Comparison of ENCODE assay signal across 25 cellular contexts in the genomic region with DNA sequence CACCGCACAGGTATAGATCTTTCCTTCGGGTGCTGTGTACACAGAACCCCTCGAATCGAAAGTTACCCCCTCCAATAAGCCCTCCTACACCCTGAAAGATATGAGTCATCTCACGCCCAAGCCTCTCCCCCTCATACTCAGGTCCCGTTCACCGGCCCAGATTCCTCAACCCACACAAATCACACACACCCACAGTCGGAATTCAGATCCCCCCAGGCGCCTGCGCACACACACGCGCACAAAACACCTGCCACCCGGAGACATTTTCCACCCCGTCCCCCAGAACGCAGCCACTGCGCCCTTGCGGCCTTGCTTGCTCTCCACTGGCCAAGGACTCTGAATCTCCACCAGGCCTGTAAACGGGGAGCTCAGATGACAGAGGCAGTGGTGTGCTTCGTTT. TPM values are rescaled to one million over a fixed set of nuclear protein-coding genes. Genes with fewer than 3 reads are reported as not detected.
DNase-seq lines count a peak whose midpoint lies in the region; ATAC-seq, FAIRE-seq and TF ChIP-seq lines count a peak whose summit lies in the region.
"Had no signal": no experiment of that assay in that cellular context is flagged by ENCODE, and none has a peak within 500 bp of the region (broad histone marks: within the 10 kb centered on the region; RNA-seq: fewer than 3 reads in every experiment).

No MANE protein-coding gene starts in this region.

- H3K27ac Mint-ChIP-seq in astrocyte (ENCODE audit: unreplicated experiment), result no peak overlapping the region
- H3K27ac Mint-ChIP-seq: CD8-positive, alpha-beta memory T cell had no signal

- H3K79me2 ChIP-seq in astrocyte (ENCODE audit: insufficient read depth, low read length), result no peaks in the 10 kb centered on the region
- peaks cover 32% of the 10 kb centered on the region for H3K79me2 ChIP-seq in neural cell (replicated peaks; ENCODE audit: insufficient read depth, low read length)
- H3K79me2 ChIP-seq in SK-N-SH (ENCODE audit: insufficient read depth), result no peaks in the 10 kb centered on the region

- H3K4me3 ChIP-seq in astrocyte (ENCODE audit: insufficient read depth, low read depth, low read length) (no peak overlapping the region), neural cell (ENCODE audit: low read length) (peak overlapping the region; percentile 100), SK-N-SH (ENCODE audit: low read depth in 2 of 2, low read length in 1 of 2) (no peak overlapping the region)
- H3K4me3 ChIP-seq: Peyer's patch, SJCRH30 had no signal

- CTCF ChIA-PET in SK-N-SH (lab: Yijun Ruan, JAX), result interaction anchor here (1.3 to 1.7 kb wide), 2 partner anchors 18 to 29 kb away, joined by 4 to 9 read pairs; no protein-coding TSS in a partner anchor

- H3K27me3 ChIP-seq in astrocyte (ENCODE audit: insufficient read depth, low read length), result peaks cover 54% of the 10 kb centered on the region
- H3K27me3 ChIP-seq in neural cell (ENCODE audit: insufficient read depth, low read depth, low read length), result no peaks in the 10 kb centered on the region
- peaks cover 48% of the 10 kb centered on the region for H3K27me3 ChIP-seq in SK-N-SH (ENCODE audit: insufficient read depth)
- H3K27me3 ChIP-seq: SJCRH30 had no signal

- H3K9me2 ChIP-seq in neural cell (ENCODE audit: insufficient read depth, low read length) (no peaks in the 10 kb centered on the region), SK-N-SH (no peaks in the 10 kb centered on the region)

- no peak overlapping the region for H3K9ac ChIP-seq in astrocyte (ENCODE audit: low read length)
- no peak overlapping the region for H3K9ac ChIP-seq in neural cell (ENCODE audit: low read length)
- H3K9ac ChIP-seq in SK-N-SH, result no peak overlapping the region
- H3K9ac ChIP-seq: KMS-11 had no signal

- no peaks in the 10 kb centered on the region for H3K4me1 Mint-ChIP-seq in astrocyte (ENCODE audit: low read depth, unreplicated experiment)

- no peak overlapping the region for H2AFZ ChIP-seq in astrocyte (ENCODE audit: low read depth, low read length)
- no peak overlapping the region for H2AFZ ChIP-seq in neural cell (ENCODE audit: low read depth, low read length)
- no peak overlapping the region for H2AFZ ChIP-seq in SK-N-SH (ENCODE audit: low read depth)

- peaks cover 13% of the 10 kb centered on the region for H3K36me3 Mint-ChIP-seq in astrocyte (ENCODE audit: low read depth, unreplicated experiment)

- peak; percentile 46 for DNase-seq in Ammon's horn (ENCODE audit: low spot score)
- no peak for DNase-seq in astrocyte (ENCODE audit: low read depth)
- peak; percentile 29 for DNase-seq in superior temporal gyrus (ENCODE audit: extremely low spot score)
- no peak for DNase-seq in SK-N-SH
- no peak for DNase-seq in stimulated activated naive CD8-positive, alpha-beta T cell treated with anti-CD3 and anti-CD28 coated beads, Interleukin-15, Interleukin-2, amounts not matched to agents 100 U/mL and 50 U/mL, for 24 hours
- DNase-seq: AML-193; Calu3; CD8-positive, alpha-beta memory T cell; DMS153; GOT3; HCEC 1CT; IMR-90; NCI-H1105; NCI-H2029 treated with DMSO at 0.1 percent for 48 hours; NCI-H345; NCI-H524; Peyer's patch; SJCRH30 had no signal

- H3K27ac ChIP-seq in astrocyte (ENCODE audit: low read depth, low read length) (no peak overlapping the region), neural cell (ENCODE audit: low read length) (no peak overlapping the region), SK-N-SH (ENCODE audit: low read depth in 2 of 2, low read length in 1 of 2) (no peak overlapping the region)
- H3K27ac ChIP-seq: C4-2B, KMS-11, Peyer's patch, SJCRH30 had no signal

- H3F3A ChIP-seq in neural cell (ENCODE audit: insufficient read depth, low read length, poor library complexity, severe bottlenecking), result no peaks in the 10 kb centered on the region
- H3F3A ChIP-seq in SK-N-SH (replicated peaks; ENCODE audit: insufficient read depth), result no peaks in the 10 kb centered on the region

- H4K20me1 ChIP-seq in astrocyte (ENCODE audit: insufficient read depth, low read length) (no peaks in the 10 kb centered on the region), neural cell (ENCODE audit: insufficient read depth) (peaks cover 10% of the 10 kb centered on the region), SK-N-SH (ENCODE audit: insufficient read depth) (no peaks in the 10 kb centered on the region)

- TF ChIP-seq RAD21 in neural cell (conservative IDR thresholded peaks at IDR 0.05), result no peak
- TF ChIP-seq RAD21 in SK-N-SH (IDR thresholded peaks at IDR 0.05; ENCODE audit: low read length), result no peak

- TF ChIP-seq EP300 in neural cell (conservative IDR thresholded peaks at IDR 0.05; ENCODE audit: poor library complexity, severe bottlenecking) (no peak), SK-N-SH (IDR thresholded peaks at IDR 0.05; ENCODE audit: borderline replicate concordance in 1 of 2, low read depth in 1 of 2, low read length in 1 of 2) (no peak)

- peaks cover 28% of the 10 kb centered on the region for H3K27me3 Mint-ChIP-seq in astrocyte (ENCODE audit: low read depth, unreplicated experiment)

- H3K36me3 ChIP-seq in astrocyte (ENCODE audit: insufficient read depth, low read length) (no peaks in the 10 kb centered on the region), neural cell (ENCODE audit: insufficient read depth, low read length) (no peaks in the 10 kb centered on the region), SK-N-SH (replicated peaks in 1 of 2; ENCODE audit: control insufficient read depth in 1 of 2, insufficient read depth in 2 of 2, low read length in 1 of 2) (no peaks in the 10 kb centered on the region)
- H3K36me3 ChIP-seq: Peyer's patch, SJCRH30 had no signal

- H3K9me3 Mint-ChIP-seq in astrocyte (ENCODE audit: unreplicated experiment), result no peaks in the 10 kb centered on the region

- H3K9me3 ChIP-seq in astrocyte (ENCODE audit: insufficient read depth, low read depth, low read length) (no peaks in the 10 kb centered on the region), neural cell (ENCODE audit: low read length) (no peaks in the 10 kb centered on the region), SK-N-SH (no peaks in the 10 kb centered on the region)
- H3K9me3 ChIP-seq: SJCRH30 had no signal

- H3K4me2 ChIP-seq in astrocyte (ENCODE audit: low read length), result no peak overlapping the region
- H3K4me2 ChIP-seq in neural cell (ENCODE audit: low read length), result no peak overlapping the region
- no peak overlapping the region for H3K4me2 ChIP-seq in SK-N-SH
- H3K4me2 ChIP-seq: KMS-11 had no signal

- H3K4me1 ChIP-seq in astrocyte (ENCODE audit: insufficient read depth, low read length) (no peaks in the 10 kb centered on the region), SK-N-SH (ENCODE audit: control insufficient read depth in 1 of 2, insufficient read depth in 2 of 2, low read depth in 1 of 2, low read length in 1 of 2) (peaks cover 0 to 20% of the 10 kb centered on the region in 2 experiments; a peak in 1 of 4 replicates)
- H3K4me1 ChIP-seq: SJCRH30 had no signal

- TF ChIP-seq CTCF in astrocyte (IDR thresholded peaks at IDR 0.05; ENCODE audit: insufficient read depth, low read depth, low read length) (no peak), neural cell (IDR thresholded peaks at IDR 0.05; ENCODE audit: poor library complexity, severe bottlenecking) (no peak), SK-N-SH (IDR thresholded peaks at IDR 0.05) (no peak)

- FAIRE-seq in astrocyte (lab: Jason Lieb, UNC), result no peak
- FAIRE-seq: G401.6, GM12892 had no signal

- ATAC-seq in stimulated activated naive CD8-positive, alpha-beta T cell treated with anti-CD3 and anti-CD28 coated beads, Interleukin-15, Interleukin-2, amounts not matched to agents 100 U/mL and 50 U/mL, for 24 hours, result no peak
- ATAC-seq in GM21526 (IDR thresholded peaks at IDR 0.05; ENCODE audit: low FRiP score, unreplicated experiment), result no peak

- peak overlapping the region; percentile 18 for H3K4me3 Mint-ChIP-seq in astrocyte (ENCODE audit: unreplicated experiment)
- H3K4me3 Mint-ChIP-seq: CD8-positive, alpha-beta memory T cell had no signal

- 66% methylated on average over 16 of the region's 19 CpGs for WGBS in SK-N-SH (ENCODE audit: low lambda C conversion rate)

- POLR2A ChIA-PET in SK-N-SH (lab: Yijun Ruan, JAX), result no interaction called here

TF ChIP-seq in neural cell, 6 proteins besides CTCF, POLR2A, EP300 and RAD21:
- no peak for TF ChIP-seq MXI1 (conservative IDR thresholded peaks at IDR 0.05; ENCODE audit: poor library complexity, severe bottlenecking)
- TF ChIP-seq TAF1 (IDR thresholded peaks at IDR 0.05; ENCODE audit: low read depth), result no peak

TF ChIP-seq in SK-N-SH, 30 proteins besides CTCF, POLR2A, EP300 and RAD21:
- TF ChIP-seq FOXJ3 (CRISPR knock-in tag; IDR thresholded peaks at IDR 0.05) (no peak), ELF1 (IDR thresholded peaks at IDR 0.05) (no peak)
- TF ChIP-seq, protein P1, sequence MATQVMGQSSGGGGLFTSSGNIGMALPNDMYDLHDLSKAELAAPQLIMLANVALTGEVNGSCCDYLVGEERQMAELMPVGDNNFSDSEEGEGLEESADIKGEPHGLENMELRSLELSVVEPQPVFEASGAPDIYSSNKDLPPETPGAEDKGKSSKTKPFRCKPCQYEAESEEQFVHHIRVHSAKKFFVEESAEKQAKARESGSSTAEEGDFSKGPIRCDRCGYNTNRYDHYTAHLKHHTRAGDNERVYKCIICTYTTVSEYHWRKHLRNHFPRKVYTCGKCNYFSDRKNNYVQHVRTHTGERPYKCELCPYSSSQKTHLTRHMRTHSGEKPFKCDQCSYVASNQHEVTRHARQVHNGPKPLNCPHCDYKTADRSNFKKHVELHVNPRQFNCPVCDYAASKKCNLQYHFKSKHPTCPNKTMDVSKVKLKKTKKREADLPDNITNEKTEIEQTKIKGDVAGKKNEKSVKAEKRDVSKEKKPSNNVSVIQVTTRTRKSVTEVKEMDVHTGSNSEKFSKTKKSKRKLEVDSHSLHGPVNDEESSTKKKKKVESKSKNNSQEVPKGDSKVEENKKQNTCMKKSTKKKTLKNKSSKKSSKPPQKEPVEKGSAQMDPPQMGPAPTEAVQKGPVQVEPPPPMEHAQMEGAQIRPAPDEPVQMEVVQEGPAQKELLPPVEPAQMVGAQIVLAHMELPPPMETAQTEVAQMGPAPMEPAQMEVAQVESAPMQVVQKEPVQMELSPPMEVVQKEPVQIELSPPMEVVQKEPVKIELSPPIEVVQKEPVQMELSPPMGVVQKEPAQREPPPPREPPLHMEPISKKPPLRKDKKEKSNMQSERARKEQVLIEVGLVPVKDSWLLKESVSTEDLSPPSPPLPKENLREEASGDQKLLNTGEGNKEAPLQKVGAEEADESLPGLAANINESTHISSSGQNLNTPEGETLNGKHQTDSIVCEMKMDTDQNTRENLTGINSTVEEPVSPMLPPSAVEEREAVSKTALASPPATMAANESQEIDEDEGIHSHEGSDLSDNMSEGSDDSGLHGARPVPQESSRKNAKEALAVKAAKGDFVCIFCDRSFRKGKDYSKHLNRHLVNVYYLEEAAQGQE (IDR thresholded peaks at IDR 0.05; ENCODE audit: low read depth, low read length), result no peak

RNA-seq across cellular contexts. Expression of a gene that starts 4.9 kb away (rescaled TPM):
- total RNA-seq in astrocyte, result 8.6 and 9.3 TPM in 2 replicates
- polyA plus RNA-seq in neural cell (22.2 and 32.2 TPM in 2 replicates), SK-N-SH (2012; rRNA removed) (0.25 and 0.26 TPM in 2 replicates)
- polyA minus RNA-seq in neural cell, result 58.0 and 60.6 TPM in 2 replicates
- polyA plus RNA-seq in SK-N-SH (2012; cell fraction: cytosol; rRNA removed), result 0.19 and 0.66 TPM in 2 replicates
- polyA plus RNA-seq in SK-N-SH (2012; cell fraction: nucleus; rRNA removed), result 0.15 and 0.20 TPM in 2 replicates
- total RNA-seq: CD8-positive, alpha-beta memory T cell; IMR-90; OCI-LY7; SJCRH30 had no signal
- polyA plus RNA-seq: CD8-positive, alpha-beta memory T cell had no signal

Comparison
In these comparisons a context has a peak if more than half of its experiments do, and no peak if none do; other contexts are left out.
1. DNase-seq: peak in Ammon's horn (single experiment) and superior temporal gyrus (single experiment); none in astrocyte (single experiment), SK-N-SH (single experiment) and stimulated activated naive CD8-positive, alpha-beta T cell treated with anti-CD3 and anti-CD28 coated beads, Interleukin-15, Interleukin-2, amounts not matched to agents 100 U/mL and 50 U/mL, for 24 hours (single experiment).
2. RNA of a gene that starts 4.9 kb away (polyA plus RNA-seq): 22.2 to 32.2 TPM in neural cell; 0.15 to 0.66 TPM in SK-N-SH; every median in the first group is over 10 times any median in the second.